8 cellular contexts compared by ENCODE assay signal in genomic region chr1:6445062-6445763, GRCh38. TPM values are rescaled to one million over a fixed set of nuclear protein-coding genes. Genes with fewer than 3 reads are reported as not detected.
DNase-seq lines count a peak whose midpoint lies in the region; ATAC-seq and TF ChIP-seq lines count a peak whose summit lies in the region.

No MANE protein-coding gene starts in this region.

- no peaks in the 10 kb centered on the region for H3K79me2 ChIP-seq in DOHH2 (ENCODE audit: control insufficient read depth, low read length)

- H3K4me1 ChIP-seq in DOHH2 (ENCODE audit: control insufficient read depth, low read length): peaks cover 13% of the 10 kb centered on the region
- H3K4me1 ChIP-seq in adrenal gland (replicated peaks in 1 of 2): no peaks in the 10 kb centered on the region
- peaks cover 0 to 31% (median 11%) of the 10 kb centered on the region in 4 donors for H3K4me1 ChIP-seq in right lobe of liver
- peaks cover 0 to 34% (median 13%) of the 10 kb centered on the region in 3 donors for H3K4me1 ChIP-seq in gastroesophageal sphincter

- H3K4me2 ChIP-seq in DOHH2 (ENCODE audit: low read length): no peak overlapping the region

- ATAC-seq in right lobe of liver (peak; percentile 49 to 56 (median 53)), gastroesophageal sphincter (no peak), HG03097 (IDR thresholded peaks at IDR 0.05; ENCODE audit: low FRiP score, unreplicated experiment) (no peak)

- TF ChIP-seq EP300 in gastroesophageal sphincter (IDR thresholded peaks at IDR 0.05): no peak

- no peaks in the 10 kb centered on the region for H3K36me3 ChIP-seq in DOHH2 (ENCODE audit: control insufficient read depth, low read length)
- no peaks in the 10 kb centered on the region for H3K36me3 ChIP-seq in adrenal gland (replicated peaks in 1 of 2)
- no peaks in the 10 kb centered on the region for H3K36me3 ChIP-seq in right lobe of liver
- no peaks in the 10 kb centered on the region for H3K36me3 ChIP-seq in gastroesophageal sphincter

- H3K9me2 ChIP-seq in DOHH2 (replicated peaks; ENCODE audit: control insufficient read depth, low read length): no peaks in the 10 kb centered on the region

- H3K27me3 ChIP-seq in DOHH2 (ENCODE audit: control insufficient read depth, low read length) (peaks cover 39% of the 10 kb centered on the region), adrenal gland (peaks cover 26% of the 10 kb centered on the region), right lobe of liver (no peaks in the 10 kb centered on the region), gastroesophageal sphincter (peaks cover 92% of the 10 kb centered on the region)

- intact Hi-C loops in adrenal gland (cut with DNase I) (no loop called here), right lobe of liver (cut with DNase I) (no loop called here)

- WGBS in adrenal gland, 4 donors: 24 to 67% (median 55%) methylated on average over 3 to 19 of the region's 19 CpGs
- 6% methylated on average over 11 of the region's 19 CpGs for WGBS in right lobe of liver (ENCODE audit: insufficient coverage, low coverage, low lambda C conversion rate, missing lambda C conversion rate)
- 20 to 100% methylated on average over 1 of the region's 19 CpGs for WGBS in gastroesophageal sphincter (ENCODE audit: low coverage in 1 of 2), 2 donors

- TF ChIP-seq POLR2A in NB4 (IDR thresholded peaks at IDR 0.05; ENCODE audit: extremely low read depth, insufficient read length): no peak
- no peak for TF ChIP-seq POLR2A in adrenal gland (IDR thresholded peaks at IDR 0.05)
- TF ChIP-seq POLR2A in right lobe of liver (IDR thresholded peaks at IDR 0.05): no peak
- TF ChIP-seq POLR2A in gastroesophageal sphincter (IDR thresholded peaks at IDR 0.05): no peak

- H3F3A ChIP-seq in DOHH2 (ENCODE audit: control insufficient read depth, insufficient read depth): no peaks in the 10 kb centered on the region

- H4K20me1 ChIP-seq in DOHH2 (ENCODE audit: control insufficient read depth, insufficient read depth, low read depth, low read length): peaks cover 7% of the 10 kb centered on the region; the same call in 1 of the 2 replicates

- peak; percentile 41 for DNase-seq in NB4 (ENCODE audit: low read depth)
- peak in 6 of 7 donors; percentile 46 to 79 (median 64) for DNase-seq in adrenal gland
- DNase-seq in right lobe of liver: peak; percentile 80 to 87 (median 86)
- DNase-seq in NCI-H2107 (lab: John Stamatoyannopoulos, UW): no peak
- no peak for DNase-seq in ureter (ENCODE audit: low spot score)

- no peak overlapping the region for H3K27ac ChIP-seq in DOHH2 (ENCODE audit: low read depth, low read length)
- no peak overlapping the region for H3K27ac ChIP-seq in adrenal gland
- peak overlapping the region in 1 of 3 donors; percentile 33 for H3K27ac ChIP-seq in right lobe of liver
- H3K27ac ChIP-seq in gastroesophageal sphincter: no peak overlapping the region

- TF ChIP-seq CTCF in DOHH2 (IDR thresholded peaks at IDR 0.05; ENCODE audit: low read depth, low read length, poor library complexity, severe bottlenecking) (peak; percentile 40), NB4 (IDR thresholded peaks at IDR 0.05; ENCODE audit: low read depth, low read length) (peak; percentile 51), adrenal gland (IDR thresholded peaks at IDR 0.05) (peak in 5 of 6 experiments; percentile 31 to 64 (median 51)), right lobe of liver (IDR thresholded peaks at IDR 0.05) (peak; percentile 71 to 85 (median 76)), gastroesophageal sphincter (IDR thresholded peaks at IDR 0.05) (peak in 1 of 4 experiments; percentile 38)

- H3K4me3 ChIP-seq in DOHH2 (ENCODE audit: low read length): no peak overlapping the region
- no peak overlapping the region for H3K4me3 ChIP-seq in NB4 (ENCODE audit: low read depth, low read length)
- no peak overlapping the region for H3K4me3 ChIP-seq in adrenal gland
- no peak overlapping the region for H3K4me3 ChIP-seq in right lobe of liver
- no peak overlapping the region for H3K4me3 ChIP-seq in gastroesophageal sphincter

- H3K9me3 ChIP-seq in DOHH2 (ENCODE audit: control insufficient read depth, insufficient read depth, low read length): no peaks in the 10 kb centered on the region
- no peaks in the 10 kb centered on the region for H3K9me3 ChIP-seq in adrenal gland (replicated peaks in 1 of 3)
- H3K9me3 ChIP-seq in right lobe of liver: no peaks in the 10 kb centered on the region
- no peaks in the 10 kb centered on the region for H3K9me3 ChIP-seq in gastroesophageal sphincter

RNA-seq across cellular contexts. Expression of gene ESPN, which starts 20.6 kb away (rescaled TPM):
- total RNA-seq in adrenal gland (10 to 100 TPM in 1 of 8 donors, 1 to 10 TPM in 7; 2.3 to 10.8 (median 6.1) TPM), right lobe of liver (100 to 1,000 TPM in 4 of 6 experiments, 10 to 100 TPM in 2; 81.6 to 149 (median 120) TPM), gastroesophageal sphincter (under 1 TPM in 3 of 4 donors, not detected in 1; 0.47 to 0.92 (median 0.81) TPM), ureter (6.2 TPM)
- polyA plus RNA-seq in adrenal gland: 1 to 10 TPM in 2 of 3 donors, under 1 TPM in 1; 0.16 to 9.8 (median 6.8) TPM

RNA-seq across cellular contexts. Expression of gene TNFRSF25, which starts 20.8 kb away (rescaled TPM):
- total RNA-seq in adrenal gland: 10 to 100 TPM in 4 of 8 donors, 1 to 10 TPM in 4; 2.7 to 36.4 (median 9.7) TPM
- 100 to 1,000 TPM in 1 of 3 donors, 10 to 100 TPM in 1, 1 to 10 TPM in 1; 1.2 to 169 (median 63.8) TPM for polyA plus RNA-seq in adrenal gland
- 1 to 10 TPM; 1.1 to 3.2 (median 2.1) TPM for total RNA-seq in right lobe of liver
- 10 to 100 TPM in 2 of 4 donors, 1 to 10 TPM in 2; 4.2 to 11.2 (median 8.8) TPM for total RNA-seq in gastroesophageal sphincter
- 17.1 TPM for total RNA-seq in ureter

RNA-seq across cellular contexts. Expression of gene HES2, which starts 25.5 kb away (rescaled TPM):
- total RNA-seq in adrenal gland (under 1 TPM in 3 of 8 donors, not detected in 5; 0.07 to 0.18 (median 0.14) TPM), right lobe of liver (1 to 10 TPM in 1 of 6 experiments, under 1 TPM in 2, not detected in 3; 0.27 to 1.2 (median 0.68) TPM), gastroesophageal sphincter (1 to 10 TPM in 1 of 4 donors, not detected in 3; 7.3 TPM), ureter (2.1 TPM)
- under 1 TPM in 2 of 3 donors, not detected in 1; 0.04 to 0.10 TPM for polyA plus RNA-seq in adrenal gland

RNA-seq across cellular contexts. Expression of gene PLEKHG5, which starts 46.3 kb away (rescaled TPM):
- total RNA-seq in adrenal gland (10 to 100 TPM; 14.0 to 29.2 (median 18.4) TPM), right lobe of liver (1 to 10 TPM in 5 of 6 experiments, under 1 TPM in 1; 0.70 to 2.3 (median 1.5) TPM), gastroesophageal sphincter (10 to 100 TPM in 3 of 4 donors, 1 to 10 TPM in 1; 8.6 to 14.0 (median 11.4) TPM), ureter (17.7 TPM)
- polyA plus RNA-seq in adrenal gland: 10 to 100 TPM in 2 of 3 donors, 1 to 10 TPM in 1; 2.0 to 96.3 (median 23.0) TPM

RNA-seq across cellular contexts. Expression of gene ACOT7, which starts 51.6 kb away (rescaled TPM):
- 10 to 100 TPM in 7 of 8 donors, 1 to 10 TPM in 1; 8.4 to 29.4 (median 15.0) TPM for total RNA-seq in adrenal gland
- polyA plus RNA-seq in adrenal gland: 10 to 100 TPM; 11.3 to 26.6 (median 13.0) TPM
- total RNA-seq in right lobe of liver: 10 to 100 TPM; 10.8 to 19.7 (median 14.1) TPM
- total RNA-seq in gastroesophageal sphincter: 10 to 100 TPM; 22.3 to 32.5 (median 25.0) TPM
- 19.1 TPM for total RNA-seq in ureter

Comparison
In these comparisons a context has a peak if more than half of its experiments do, and no peak if none do; other contexts are left out.
1. DNase-seq: peak in NB4 (single experiment), adrenal gland (6 of 7) and right lobe of liver (3 of 3); none in NCI-H2107 (single experiment) and ureter (single experiment).
2. ATAC-seq: peak in right lobe of liver (4 of 4); none in gastroesophageal sphincter (single experiment) and HG03097 (single experiment).
3. RNA of gene ESPN, which starts 20.6 kb away (total RNA-seq): 81.6 to 149 TPM in right lobe of liver; 2.3 to 10.8 TPM in adrenal gland, 6.2 TPM in ureter (single experiment) and 0.47 to 0.92 TPM in gastroesophageal sphincter; every median in the first group is over 4 times any median in the second.